Comparison of ENCODE assay signal across 1 cellular context in the genomic region with DNA sequence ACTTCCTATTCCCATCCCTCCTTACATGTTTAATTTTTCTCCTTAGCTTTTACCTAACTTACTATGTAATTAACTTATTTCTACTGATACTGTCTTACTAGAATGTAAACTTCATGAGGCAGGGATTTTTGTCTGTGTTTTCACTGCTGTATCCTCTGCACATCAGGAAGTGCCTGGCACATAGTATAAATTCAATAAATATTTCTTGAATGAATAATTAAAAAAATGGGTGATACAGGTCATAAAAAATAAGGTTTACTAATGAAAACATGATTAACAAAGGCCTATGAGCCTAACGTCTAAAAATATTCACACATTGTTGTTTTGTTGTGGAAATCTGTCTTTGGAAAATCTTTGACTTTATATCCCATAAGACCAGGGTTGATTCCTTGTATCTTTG.
TF ChIP-seq lines count a peak whose summit lies in the region.

No MANE protein-coding gene starts in this region.

TF ChIP-seq in A549, 52 proteins besides CTCF, POLR2A, EP300 and RAD21 (continued from another document):
- TF ChIP-seq, protein P1, sequence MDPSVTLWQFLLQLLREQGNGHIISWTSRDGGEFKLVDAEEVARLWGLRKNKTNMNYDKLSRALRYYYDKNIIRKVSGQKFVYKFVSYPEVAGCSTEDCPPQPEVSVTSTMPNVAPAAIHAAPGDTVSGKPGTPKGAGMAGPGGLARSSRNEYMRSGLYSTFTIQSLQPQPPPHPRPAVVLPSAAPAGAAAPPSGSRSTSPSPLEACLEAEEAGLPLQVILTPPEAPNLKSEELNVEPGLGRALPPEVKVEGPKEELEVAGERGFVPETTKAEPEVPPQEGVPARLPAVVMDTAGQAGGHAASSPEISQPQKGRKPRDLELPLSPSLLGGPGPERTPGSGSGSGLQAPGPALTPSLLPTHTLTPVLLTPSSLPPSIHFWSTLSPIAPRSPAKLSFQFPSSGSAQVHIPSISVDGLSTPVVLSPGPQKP (IDR thresholded peaks at IDR 0.05; ENCODE audit: low read depth, low read length): no peak
- TF ChIP-seq POLR2AphosphoS2 (conservative IDR thresholded peaks at IDR 0.05; ENCODE audit: low read length) (no peak), PHF8 (IDR thresholded peaks at IDR 0.05; ENCODE audit: borderline replicate concordance, low read depth) (no peak), ZFP36 (IDR thresholded peaks at IDR 0.05; ENCODE audit: borderline replicate concordance, partially characterized antibody) (no peak), HOXB13 (CRISPR knock-in tag; IDR thresholded peaks at IDR 0.05; ENCODE audit: low read depth) (no peak), CHD4 (IDR thresholded peaks at IDR 0.05; ENCODE audit: borderline replicate concordance) (no peak), SREBF2 (IDR thresholded peaks at IDR 0.05) (no peak), FOSB (CRISPR knock-in tag; IDR thresholded peaks at IDR 0.05) (no peak), BHLHE40 (IDR thresholded peaks at IDR 0.05; ENCODE audit: low read depth, low read length) (no peak)
